In the genomic region with DNA sequence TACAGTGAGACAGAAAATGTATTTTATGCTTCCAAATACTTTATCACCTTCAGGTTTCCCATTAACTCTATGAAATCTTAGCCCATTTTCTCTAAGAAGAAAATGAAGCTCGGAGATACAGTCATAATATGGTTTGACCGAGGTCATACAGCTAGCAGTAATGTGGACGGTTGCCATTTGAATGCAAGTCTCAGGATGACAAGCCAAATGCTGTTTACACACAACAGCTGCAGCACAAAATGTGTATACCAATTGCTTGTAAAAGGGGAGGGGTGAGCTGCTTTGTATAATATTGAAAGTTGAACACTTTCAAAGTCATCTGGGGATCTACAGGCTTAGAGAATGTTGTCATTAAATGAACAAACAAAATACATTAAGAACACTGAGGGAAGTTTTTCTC, we compare ENCODE assay signal across 20 cellular contexts.
DNase-seq lines count a peak whose midpoint lies in the region; ATAC-seq, FAIRE-seq and TF ChIP-seq lines count a peak whose summit lies in the region.
"Had no signal": no experiment of that assay in that cellular context is flagged by ENCODE, and none has a peak within 500 bp of the region (broad histone marks: within the 10 kb centered on the region; RNA-seq: fewer than 3 reads in every experiment).

No MANE protein-coding gene starts in this region.

- H3K9ac ChIP-seq in HepG2 (ENCODE audit: insufficient read depth, low read depth, low read length) (no peak overlapping the region), adipocyte (ENCODE audit: low read length) (no peak overlapping the region)

- CTCF ChIA-PET in HepG2 (lab: Yijun Ruan, JAX; ENCODE audit: low intra/inter-chr PET ratio, low total read pairs) = no interaction called here

- BruUV-seq in HepG2 (replicated peaks; lab: Mats Ljungman, UMichigan) = no TSS peak

- TF ChIP-seq EP300 in HepG2 (IDR thresholded peaks at IDR 0.05; ENCODE audit: low read depth in 2 of 2, low read length in 2 of 2) (no peak), HepG2 (CRISPR knock-in tag; IDR thresholded peaks at IDR 0.05; ENCODE audit: borderline replicate concordance) (no peak)

- H3K4me3 ChIP-seq in HepG2 (replicated peaks in 1 of 3; ENCODE audit: insufficient read depth in 1 of 3, low read depth in 2 of 3, low read length in 3 of 3) (no peak overlapping the region), right lobe of liver (no peak overlapping the region), adipocyte (ENCODE audit: low read length) (no peak overlapping the region), left ventricle myocardium inferior (no peak overlapping the region)
- H3K4me3 ChIP-seq: upper lobe of left lung had no signal

- H3K27ac ChIP-seq in HepG2 (ENCODE audit: extremely low read length, insufficient read depth, low read length) (no peak overlapping the region), right lobe of liver (no peak overlapping the region), left ventricle myocardium inferior (replicated peaks) (no peak overlapping the region)
- H3K27ac ChIP-seq: brain microvascular endothelial cell, upper lobe of left lung had no signal

- TF ChIP-seq CTCF in HepG2 (CRISPR knock-in tag; IDR thresholded peaks at IDR 0.05) (no peak), right lobe of liver (IDR thresholded peaks at IDR 0.05) (no peak), left ventricle myocardium inferior (IDR thresholded peaks at IDR 0.05; ENCODE audit: borderline replicate concordance) (no peak)

- H2AFZ ChIP-seq in HepG2 (ENCODE audit: low read length) = no peak overlapping the region

- no peaks in the 10 kb centered on the region for H3K36me3 ChIP-seq in HepG2 (replicated peaks in 1 of 2; ENCODE audit: control insufficient read depth in 1 of 2, insufficient read depth in 2 of 2, low read length in 2 of 2)
- H3K36me3 ChIP-seq in right lobe of liver = no peaks in the 10 kb centered on the region
- H3K36me3 ChIP-seq in adipocyte (ENCODE audit: control insufficient read depth, insufficient read depth, low read length, severe bottlenecking) = no peaks in the 10 kb centered on the region
- no peaks in the 10 kb centered on the region for H3K36me3 ChIP-seq in left ventricle myocardium inferior
- H3K36me3 ChIP-seq: brain microvascular endothelial cell, upper lobe of left lung had no signal

- no peaks in the 10 kb centered on the region for H4K20me1 ChIP-seq in HepG2 (ENCODE audit: insufficient read depth, low read length)

- H3K27me3 ChIP-seq in HepG2 (ENCODE audit: control insufficient read depth in 1 of 2, insufficient read depth in 2 of 2, low read length in 2 of 2) (no peaks in the 10 kb centered on the region), right lobe of liver (no peaks in the 10 kb centered on the region), adipocyte (replicated peaks; ENCODE audit: control insufficient read depth, insufficient read depth, low read length) (no peaks in the 10 kb centered on the region), left ventricle myocardium inferior (ENCODE audit: low read depth) (no peaks in the 10 kb centered on the region)
- H3K27me3 ChIP-seq: brain microvascular endothelial cell, upper lobe of left lung had no signal

- 29% methylated on average over 3 of the region's 3 CpGs for WGBS in HepG2 (ENCODE audit: low lambda C conversion rate)
- 52% methylated on average over 3 of the region's 3 CpGs for WGBS in right lobe of liver (ENCODE audit: insufficient coverage, low coverage, low lambda C conversion rate, missing lambda C conversion rate)

- peak overlapping the region; percentile 8; the same call in 1 of the 2 replicates for H3K4me2 ChIP-seq in HepG2 (ENCODE audit: low read depth, low read length)

- no peak for FAIRE-seq in HepG2 (lab: Jason Lieb, UNC)
- FAIRE-seq: A204.1 had no signal

- DNase-seq in HepG2 (ENCODE audit: low spot score) (no peak), right lobe of liver (no peak), adipocyte (ENCODE audit: low read depth) (peak; percentile 47), HuH-7 (ENCODE audit: low spot score) (no peak), left ventricle myocardium inferior (no peak)
- DNase-seq in NK-92 treated with Interleukin-12 subunit alpha and Interleukin-12 subunit beta, amount 100 ng/mL, for 24 hours (lab: John Stamatoyannopoulos, UW) = no peak
- DNase-seq: activated CD4-positive, CD25-positive, alpha-beta regulatory T cell treated with anti-CD3 and anti-CD28 coated beads, Interleukin-2, amount 50 U/mL, for 72 hours; activated naive CD4-positive, alpha-beta T cell treated with Interleukin-2 at 50 U/mL for 16 hours; brain microvascular endothelial cell; dermis blood vessel endothelial cell; DND-41; head of caudate nucleus; HFFc6; nucleus accumbens; SIG-M5; stimulated activated naive B cell treated with anti-CD40 and anti-IgM and Interleukin-4, amounts not matched to agents 10 μg/mL and 1 μg/mL and 100 μg/mL, for 72 hours; upper lobe of left lung had no signal

- in situ Hi-C loops in HepG2 (cut with HindIII; ENCODE audit: extremely low pct_ligation_motif_present, low pct_unique_long_range_greater_than_20kb) = no loop called here

- POLR2A ChIA-PET in HepG2 (lab: Yijun Ruan, JAX) = no interaction called here

- TF ChIP-seq POLR2A in HepG2 (IDR thresholded peaks at IDR 0.05; ENCODE audit: insufficient read depth in 1 of 2, low read depth in 2 of 2, low read length in 2 of 2) = no peak
- no peak for TF ChIP-seq POLR2A in right lobe of liver (IDR thresholded peaks at IDR 0.05)

- H3K4me1 ChIP-seq in HepG2 (ENCODE audit: insufficient read depth, low read length) (peaks cover 36% of the 10 kb centered on the region), right lobe of liver (no peaks in the 10 kb centered on the region), adipocyte (ENCODE audit: control insufficient read depth, insufficient read depth, low read length) (no peaks in the 10 kb centered on the region), left ventricle myocardium inferior (no peaks in the 10 kb centered on the region)
- H3K4me1 ChIP-seq: upper lobe of left lung had no signal

- no peak for ATAC-seq in HepG2
- ATAC-seq in right lobe of liver = no peak
- peak; percentile 47 for ATAC-seq in HG03439 (IDR thresholded peaks at IDR 0.05; ENCODE audit: unreplicated experiment)
- no peak for ATAC-seq in GM21447 (IDR thresholded peaks at IDR 0.05; ENCODE audit: unreplicated experiment)
- ATAC-seq: stimulated activated naive B cell treated with anti-CD40 and anti-IgM and Interleukin-4, amounts not matched to agents 10 μg/mL and 1 μg/mL and 100 μg/mL, for 72 hours had no signal

- no peak for TF ChIP-seq RAD21 in HepG2 (CRISPR knock-in tag; IDR thresholded peaks at IDR 0.05)

- no peaks in the 10 kb centered on the region for H3K79me2 ChIP-seq in HepG2 (ENCODE audit: insufficient read depth, low read length)

- intact Hi-C loops in HepG2 (cut with micrococcal nuclease; ENCODE audit: unreplicated experiment) (no loop called here), right lobe of liver (cut with DNase I) (no loop called here), left ventricle myocardium inferior (cut with micrococcal nuclease) (no loop called here)

- H3K9me3 ChIP-seq in HepG2 (ENCODE audit: low read length) = no peaks in the 10 kb centered on the region
- no peaks in the 10 kb centered on the region for H3K9me3 ChIP-seq in right lobe of liver
- H3K9me3 ChIP-seq in adipocyte (ENCODE audit: control insufficient read depth, low read length) = peaks cover 1% of the 10 kb centered on the region
- peaks cover 10% of the 10 kb centered on the region for H3K9me3 ChIP-seq in left ventricle myocardium inferior (replicated peaks)
- H3K9me3 ChIP-seq: upper lobe of left lung had no signal

TF ChIP-seq in HepG2, 621 proteins besides CTCF, POLR2A, EP300 and RAD21 (continues in another document):
- TF ChIP-seq ZBTB42 (CRISPR knock-in tag; IDR thresholded peaks at IDR 0.05) = no peak
- TF ChIP-seq SMYD3 (CRISPR knock-in tag; IDR thresholded peaks at IDR 0.05) = no peak
- TF ChIP-seq ZBTB3 (CRISPR knock-in tag; IDR thresholded peaks at IDR 0.05; ENCODE audit: borderline replicate concordance, low read depth) = no peak
- no peak for TF ChIP-seq USF2 (IDR thresholded peaks at IDR 0.05; ENCODE audit: low read depth, low read length)
- no peak for TF ChIP-seq USF2 (CRISPR knock-in tag; IDR thresholded peaks at IDR 0.05; ENCODE audit: borderline replicate concordance)
- TF ChIP-seq TBP (CRISPR knock-in tag; IDR thresholded peaks at IDR 0.05) = no peak
- TF ChIP-seq MTA1 (CRISPR knock-in tag; IDR thresholded peaks at IDR 0.05; ENCODE audit: borderline replicate concordance) = no peak
- no peak for TF ChIP-seq ATF4 (CRISPR knock-in tag; IDR thresholded peaks at IDR 0.05)
- TF ChIP-seq SETDB1 (CRISPR knock-in tag; IDR thresholded peaks at IDR 0.05; ENCODE audit: borderline replicate concordance) = no peak
- no peak for TF ChIP-seq SRSF4 (IDR thresholded peaks at IDR 0.05; ENCODE audit: low read depth, low read length, poor library complexity, severe bottlenecking)
- TF ChIP-seq U2AF2 (IDR thresholded peaks at IDR 0.05; ENCODE audit: low read depth, low read length) = no peak
- no peak for TF ChIP-seq FLYWCH1 (CRISPR knock-in tag; IDR thresholded peaks at IDR 0.05)
- no peak for TF ChIP-seq FOXC1 (CRISPR knock-in tag; IDR thresholded peaks at IDR 0.05; ENCODE audit: borderline replicate concordance)
